Comparison of ENCODE assay signal across 14 cellular contexts in genomic region chr14:33589334-33589733, GRCh38.
DNase-seq lines count a peak whose midpoint lies in the region; FAIRE-seq and TF ChIP-seq lines count a peak whose summit lies in the region.
"Had no signal": no experiment of that assay in that cellular context is flagged by ENCODE, and none has a peak within 500 bp of the region (broad histone marks: within the 10 kb centered on the region; RNA-seq: fewer than 3 reads in every experiment).

No MANE protein-coding gene starts in this region.

- H3K4me3 ChIP-seq in epithelial cell of proximal tubule (ENCODE audit: low read depth, low read length) = no peak overlapping the region
- H3K4me3 ChIP-seq: colonic mucosa had no signal

- no peaks in the 10 kb centered on the region for H3K4me1 Mint-ChIP-seq in glutamatergic neuron (ENCODE audit: low read depth, unreplicated experiment)

- no peak for FAIRE-seq in RCC 7860 (lab: Jason Lieb, UNC)

- no peaks in the 10 kb centered on the region for H3K27me3 Mint-ChIP-seq in glutamatergic neuron (ENCODE audit: unreplicated experiment)
- H3K27me3 Mint-ChIP-seq: activated CD8-positive, alpha-beta T cell treated with anti-CD3 and anti-CD28 coated beads for 36 hours had no signal

- H3K36me3 Mint-ChIP-seq in glutamatergic neuron (ENCODE audit: unreplicated experiment) = no peaks in the 10 kb centered on the region

- H3K27ac Mint-ChIP-seq in glutamatergic neuron (ENCODE audit: unreplicated experiment) = no peak overlapping the region
- H3K27ac Mint-ChIP-seq: activated CD8-positive, alpha-beta T cell treated with anti-CD3 and anti-CD28 coated beads for 36 hours had no signal

- DNase-seq in EL (peak; percentile 79), RCC 7860 (ENCODE audit: low spot score) (peak; percentile 33), epithelial cell of proximal tubule (ENCODE audit: low read depth) (peak; percentile 74), non-pigmented ciliary epithelial cell (ENCODE audit: low read depth) (peak; percentile 85), glutamatergic neuron (no peak), T-helper 2 cell (no peak), NCI-H146 treated with DMSO at 0.1 percent for 48 hours (lab: John Stamatoyannopoulos, UW; ENCODE audit: unreplicated experiment) (no peak)
- no peak for DNase-seq in activated CD4-positive, CD25-positive, alpha-beta regulatory T cell treated with anti-CD3 and anti-CD28 coated beads, Interleukin-2, amount 50 U/mL, for 72 hours
- DNase-seq: activated CD8-positive, alpha-beta T cell treated with anti-CD3 and anti-CD28 coated beads for 36 hours; activated naive CD4-positive, alpha-beta T cell; colonic mucosa; NCI-H1436 treated with DMSO at 0.1 percent for 48 hours; NCI-H82; T-helper 1 cell had no signal

- TF ChIP-seq CTCF in epithelial cell of proximal tubule (conservative IDR thresholded peaks at IDR 0.05; ENCODE audit: low read depth, low read length) (no peak), glutamatergic neuron (IDR thresholded peaks at IDR 0.05; ENCODE audit: partially characterized antibody, unreplicated experiment) (no peak)

- H3K4me3 Mint-ChIP-seq in glutamatergic neuron (ENCODE audit: unreplicated experiment) = no peak overlapping the region
- H3K4me3 Mint-ChIP-seq: activated CD8-positive, alpha-beta T cell treated with anti-CD3 and anti-CD28 coated beads for 36 hours had no signal

- no peaks in the 10 kb centered on the region for H3K9me3 Mint-ChIP-seq in glutamatergic neuron (ENCODE audit: unreplicated experiment)
- H3K9me3 Mint-ChIP-seq: activated CD8-positive, alpha-beta T cell treated with anti-CD3 and anti-CD28 coated beads for 36 hours had no signal

Comparison
In these comparisons a context has a peak if more than half of its experiments do, and no peak if none do; other contexts are left out.
1. DNase-seq: peak in EL (single experiment), RCC 7860 (single experiment), epithelial cell of proximal tubule (single experiment) and non-pigmented ciliary epithelial cell (single experiment); none in activated CD4-positive, CD25-positive, alpha-beta regulatory T cell treated with anti-CD3 and anti-CD28 coated beads, Interleukin-2, amount 50 U/mL, for 72 hours (single experiment), glutamatergic neuron (single experiment), T-helper 2 cell (0 of 5) and NCI-H146 treated with DMSO at 0.1 percent for 48 hours (single experiment).